Comparison of ENCODE assay signal across 2 cellular contexts in the genomic region with DNA sequence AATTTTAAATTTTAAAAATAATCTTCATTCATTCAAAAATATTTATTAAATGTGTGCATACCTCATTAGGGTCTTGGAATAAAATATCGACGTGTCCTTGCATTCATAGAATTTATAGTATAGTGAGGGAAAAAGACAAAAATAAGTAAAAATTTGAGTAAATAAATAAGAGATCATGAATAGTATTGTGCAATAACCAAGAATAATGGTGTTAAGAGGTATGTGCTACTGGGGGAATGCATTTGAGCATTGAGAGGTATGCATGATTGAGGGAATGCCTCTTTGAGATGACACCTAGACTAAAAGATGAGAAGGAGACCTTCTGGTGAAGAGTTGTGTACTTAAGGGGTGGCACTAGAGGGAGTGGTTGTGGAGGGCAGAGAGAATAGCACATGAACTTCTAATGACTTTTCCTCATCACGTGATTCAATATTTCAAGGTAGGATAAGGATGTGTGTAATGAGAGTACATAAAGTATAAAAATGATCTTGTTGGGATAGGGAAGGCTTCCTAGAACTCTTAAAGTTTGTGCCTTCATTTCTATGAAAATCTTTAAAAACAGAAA.
TF ChIP-seq lines count a peak whose summit lies in the region.

No MANE protein-coding gene starts in this region.

TF ChIP-seq in IMR-90, 13 proteins besides CTCF, POLR2A, EP300 and RAD21:
- TF ChIP-seq MAZ (IDR thresholded peaks at IDR 0.05; ENCODE audit: borderline replicate concordance, low read depth, low read length): no peak
- TF ChIP-seq CEBPB (IDR thresholded peaks at IDR 0.05; ENCODE audit: low read depth, low read length): peak; percentile 69
- TF ChIP-seq SMC3 (IDR thresholded peaks at IDR 0.05; ENCODE audit: low read depth, low read length): no peak
- TF ChIP-seq MXI1 (IDR thresholded peaks at IDR 0.05; ENCODE audit: borderline replicate concordance, low read depth, low read length): no peak
TF ChIP-seq in IMR-90: peak in this region for 1.

TF ChIP-seq in K562, 482 proteins besides CTCF, POLR2A, EP300 and RAD21:
- TF ChIP-seq PHB2 (IDR thresholded peaks at IDR 0.05; ENCODE audit: low read depth): no peak
- TF ChIP-seq CEBPB (tag; IDR thresholded peaks at IDR 0.05): peak; percentile 76
- TF ChIP-seq CEBPG (CRISPR knock-in tag; IDR thresholded peaks at IDR 0.05): no peak
- peak in 1 of 2 experiments; percentile 82; a peak in 2 of 4 replicates for TF ChIP-seq CEBPG (tag; conservative IDR thresholded peaks at IDR 0.05 in 1 of 2, IDR thresholded peaks at IDR 0.05 in 1 of 2)
- TF ChIP-seq NEUROD1 (IDR thresholded peaks at IDR 0.05; ENCODE audit: borderline replicate concordance, low read depth, low read length, partially characterized antibody): no peak
- TF ChIP-seq, protein P1, sequence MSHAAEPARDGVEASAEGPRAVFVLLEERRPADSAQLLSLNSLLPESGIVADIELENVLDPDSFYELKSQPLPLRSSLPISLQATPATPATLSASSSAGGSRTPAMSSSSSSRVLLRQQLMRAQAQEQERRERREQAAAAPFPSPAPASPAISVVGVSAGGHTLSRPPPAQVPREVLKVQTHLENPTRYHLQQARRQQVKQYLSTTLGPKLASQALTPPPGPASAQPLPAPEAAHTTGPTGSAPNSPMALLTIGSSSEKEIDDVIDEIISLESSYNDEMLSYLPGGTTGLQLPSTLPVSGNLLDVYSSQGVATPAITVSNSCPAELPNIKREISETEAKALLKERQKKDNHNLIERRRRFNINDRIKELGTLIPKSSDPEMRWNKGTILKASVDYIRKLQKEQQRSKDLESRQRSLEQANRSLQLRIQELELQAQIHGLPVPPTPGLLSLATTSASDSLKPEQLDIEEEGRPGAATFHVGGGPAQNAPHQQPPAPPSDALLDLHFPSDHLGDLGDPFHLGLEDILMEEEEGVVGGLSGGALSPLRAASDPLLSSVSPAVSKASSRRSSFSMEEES (CRISPR knock-in tag; IDR thresholded peaks at IDR 0.05): peak; percentile 79
